15 cellular contexts compared by ENCODE assay signal in genomic region chr11:60845338-60845737, GRCh38. TPM values are rescaled to one million over a fixed set of nuclear protein-coding genes. Genes with fewer than 3 reads are reported as not detected.
DNase-seq lines count a peak whose midpoint lies in the region; ATAC-seq and TF ChIP-seq lines count a peak whose summit lies in the region.
"Had no signal": no experiment of that assay in that cellular context is flagged by ENCODE, and none has a peak within 500 bp of the region (broad histone marks: within the 10 kb centered on the region; RNA-seq: fewer than 3 reads in every experiment).

No MANE protein-coding gene starts in this region.

- TF ChIP-seq POLR2A in GM18505 (IDR thresholded peaks at IDR 0.05; ENCODE audit: borderline replicate concordance, extremely low read depth, insufficient read depth, insufficient read length), result no peak

- H3K4me1 Mint-ChIP-seq in activated CD8-positive, alpha-beta memory T cell treated with anti-CD3 and anti-CD28 coated beads, Interleukin-2, amount 10 ng/mL, durations not matched to agents 7 days and 5 days, result peaks cover 32% of the 10 kb centered on the region
- peaks cover 48% of the 10 kb centered on the region for H3K4me1 Mint-ChIP-seq in brain

- H3K4me1 ChIP-seq in OCI-LY3 (ENCODE audit: low read length), result peaks cover 27% of the 10 kb centered on the region
- peaks cover 10% of the 10 kb centered on the region for H3K4me1 ChIP-seq in parathyroid adenoma

- H4K20me1 ChIP-seq in OCI-LY3 (ENCODE audit: insufficient read depth, low read length), result peaks cover 15% of the 10 kb centered on the region

- H3K36me3 ChIP-seq in OCI-LY3 (replicated peaks; ENCODE audit: low read depth, low read length), result peaks cover 59% of the 10 kb centered on the region
- peaks cover 8% of the 10 kb centered on the region for H3K36me3 ChIP-seq in parathyroid adenoma (ENCODE audit: control insufficient read depth, insufficient read depth, low read length)
- H3K36me3 ChIP-seq: SJCRH30, uterus had no signal

- H3K27me3 Mint-ChIP-seq in activated CD8-positive, alpha-beta memory T cell treated with anti-CD3 and anti-CD28 coated beads, Interleukin-2, amount 10 ng/mL, durations not matched to agents 7 days and 5 days, result no peaks in the 10 kb centered on the region
- no peaks in the 10 kb centered on the region for H3K27me3 Mint-ChIP-seq in brain

- peak overlapping the region; percentile 10 for H3K27ac Mint-ChIP-seq in activated CD8-positive, alpha-beta memory T cell treated with anti-CD3 and anti-CD28 coated beads, Interleukin-2, amount 10 ng/mL, durations not matched to agents 7 days and 5 days
- peak overlapping the region; percentile 48 to 98 (median 60) for H3K27ac Mint-ChIP-seq in brain

- H3K4me3 ChIP-seq in OCI-LY3 (ENCODE audit: low read length) (no peak overlapping the region), parathyroid adenoma (ENCODE audit: low read depth, low read length) (peak overlapping the region; percentile 96)
- H3K4me3 ChIP-seq: pancreas, SJCRH30, uterus had no signal

- peaks cover 6% of the 10 kb centered on the region for H3K36me3 Mint-ChIP-seq in activated CD8-positive, alpha-beta memory T cell treated with anti-CD3 and anti-CD28 coated beads, Interleukin-2, amount 10 ng/mL, durations not matched to agents 7 days and 5 days
- no peaks in the 10 kb centered on the region for H3K36me3 Mint-ChIP-seq in brain

- no peaks in the 10 kb centered on the region for H3K27me3 ChIP-seq in OCI-LY3 (ENCODE audit: low read depth, low read length)
- no peaks in the 10 kb centered on the region for H3K27me3 ChIP-seq in parathyroid adenoma (ENCODE audit: control insufficient read depth, insufficient read depth, low read length)
- H3K27me3 ChIP-seq: adrenal gland, pancreas, SJCRH30, uterus had no signal

- intact Hi-C loops in cardiac septum (cut with DNase I), result loop anchor here (10.0 kb wide), 1 partner anchor 319 kb away; the partner anchor contains the start of gene VPS37C

- H3K4me3 Mint-ChIP-seq in activated CD8-positive, alpha-beta memory T cell treated with anti-CD3 and anti-CD28 coated beads, Interleukin-2, amount 10 ng/mL, durations not matched to agents 7 days and 5 days, result no peak overlapping the region
- peak overlapping the region; percentile 74 to 92 (median 85) for H3K4me3 Mint-ChIP-seq in brain

- no peak overlapping the region for H3K27ac ChIP-seq in OCI-LY3 (ENCODE audit: low read length)
- peak overlapping the region; percentile 100 for H3K27ac ChIP-seq in parathyroid adenoma
- H3K27ac ChIP-seq: pancreas, SJCRH30, uterus had no signal

- no peak for TF ChIP-seq CTCF in OCI-LY3 (IDR thresholded peaks at IDR 0.05; ENCODE audit: low read depth, low read length)
- no peak for TF ChIP-seq CTCF in brain (conservative IDR thresholded peaks at IDR 0.05)
- no peak for TF ChIP-seq CTCF in parathyroid adenoma (IDR thresholded peaks at IDR 0.05)

- H2AFZ ChIP-seq in OCI-LY3 (ENCODE audit: low read depth, low read length) (no peak overlapping the region), parathyroid adenoma (no peak overlapping the region)

- H3K79me2 ChIP-seq in OCI-LY3 (ENCODE audit: low read length) (peaks cover 77% of the 10 kb centered on the region), parathyroid adenoma (peaks cover 43% of the 10 kb centered on the region)

- no peak for DNase-seq in activated CD8-positive, alpha-beta memory T cell treated with anti-CD3 and anti-CD28 coated beads, Interleukin-2, amount 10 ng/mL, durations not matched to agents 7 days and 5 days
- no peak for DNase-seq in activated CD8-positive, alpha-beta memory T cell treated with anti-CD3 and anti-CD28 coated beads, Interleukin-2, amount 50 U/mL, for 4 hours
- DNase-seq in cardiac septum (ENCODE audit: low spot score), result no peak
- DNase-seq: activated CD4-positive, alpha-beta T cell treated with anti-CD3 and anti-CD28 coated beads for 1 hour; left ventricle myocardium superior; NCI-H1417 treated with DMSO at 0.1 percent for 48 hours; SJCRH30; uterus had no signal

- 0 out of 2 replicates have a peak overlapping the region, but pooled peaks have one; percentile 92 for H3K4me2 ChIP-seq in OCI-LY3 (ENCODE audit: low read length)
- H3K4me2 ChIP-seq in parathyroid adenoma (ENCODE audit: low read length), result peak overlapping the region; percentile 75

- CTCF ChIA-PET in activated CD8-positive, alpha-beta memory T cell treated with anti-CD3 and anti-CD28 coated beads, Interleukin-2, amount 10 ng/mL, durations not matched to agents 7 days and 5 days (lab: Charles Lee), result interaction anchor here (1.1 to 2.3 kb wide), 2 partner anchors 8 to 14 kb away, joined by 5 to 20 read pairs; no protein-coding TSS in a partner anchor

- no peak overlapping the region for H3K9ac ChIP-seq in OCI-LY3 (ENCODE audit: low read length)
- H3K9ac ChIP-seq in parathyroid adenoma, result peak overlapping the region; percentile 99

- no peaks in the 10 kb centered on the region for H3K9me3 Mint-ChIP-seq in activated CD8-positive, alpha-beta memory T cell treated with anti-CD3 and anti-CD28 coated beads, Interleukin-2, amount 10 ng/mL, durations not matched to agents 7 days and 5 days (ENCODE audit: low read depth)
- no peaks in the 10 kb centered on the region for H3K9me3 Mint-ChIP-seq in brain

- ATAC-seq in activated CD8-positive, alpha-beta memory T cell treated with anti-CD3 and anti-CD28 coated beads, Interleukin-2, amount 10 ng/mL, durations not matched to agents 7 days and 5 days, result no peak
- ATAC-seq in GM18520 (IDR thresholded peaks at IDR 0.05; ENCODE audit: unreplicated experiment) (no peak), GM18505 (IDR thresholded peaks at IDR 0.05; ENCODE audit: unreplicated experiment) (no peak)
- ATAC-seq: left ventricle myocardium superior had no signal

- H3K9me3 ChIP-seq in OCI-LY3 (ENCODE audit: insufficient read depth, low read length) (no peaks in the 10 kb centered on the region), parathyroid adenoma (ENCODE audit: control insufficient read depth, low read length) (no peaks in the 10 kb centered on the region)
- H3K9me3 ChIP-seq: adrenal gland, pancreas, SJCRH30, uterus had no signal

RNA-seq across cellular contexts. Expression of gene CCDC86, which starts 3.4 kb away (rescaled TPM):
- total RNA-seq in activated CD8-positive, alpha-beta memory T cell treated with anti-CD3 and anti-CD28 coated beads, Interleukin-2, amount 10 ng/mL, durations not matched to agents 7 days and 5 days, result 10 to 100 TPM; 26.5 to 40.8 TPM
- 32.3 TPM for polyA plus RNA-seq in brain (ENCODE audit: insufficient read depth, low read depth, low replicate concordance)
- total RNA-seq in cardiac septum, result 10.3 TPM

RNA-seq across cellular contexts. Expression of gene PTGDR2, which starts 10.4 kb away (rescaled TPM):
- total RNA-seq in activated CD8-positive, alpha-beta memory T cell treated with anti-CD3 and anti-CD28 coated beads, Interleukin-2, amount 10 ng/mL, durations not matched to agents 7 days and 5 days, result 1 to 10 TPM; 1.1 to 3.7 TPM
- polyA plus RNA-seq in brain (ENCODE audit: insufficient read depth, low read depth, low replicate concordance), result 1.3 TPM
- 0.89 TPM for total RNA-seq in cardiac septum
- total RNA-seq: SJCRH30 had no signal

RNA-seq across cellular contexts. Expression of gene ZP1, which starts 22.0 kb away (rescaled TPM):
- not detected for total RNA-seq in activated CD8-positive, alpha-beta memory T cell treated with anti-CD3 and anti-CD28 coated beads, Interleukin-2, amount 10 ng/mL, durations not matched to agents 7 days and 5 days
- polyA plus RNA-seq in brain (ENCODE audit: insufficient read depth, low read depth, low replicate concordance), result 1.0 TPM
- not detected for total RNA-seq in cardiac septum
- total RNA-seq: left ventricle myocardium superior, pancreas, SJCRH30, uterus had no signal
